8 cellular contexts compared by ENCODE assay signal in genomic region chr14:60331201-60332045, GRCh38.
DNase-seq lines count a peak whose midpoint lies in the region; TF ChIP-seq lines count a peak whose summit lies in the region.

No MANE protein-coding gene starts in this region.

- H3K79me2 ChIP-seq in GM23248 (ENCODE audit: insufficient read depth), result no peaks in the 10 kb centered on the region

- H3F3A ChIP-seq in GM23248 (ENCODE audit: insufficient read depth), result no peaks in the 10 kb centered on the region

- H4K20me1 ChIP-seq in GM23248 (ENCODE audit: insufficient read depth), result no peaks in the 10 kb centered on the region

- H3K27me3 Mint-ChIP-seq in type B pancreatic cell, result peaks cover 60% of the 10 kb centered on the region

- H3K4me3 Mint-ChIP-seq in type B pancreatic cell, result peak overlapping the region; percentile 87

- H3K4me1 ChIP-seq in GM23248 (ENCODE audit: insufficient read depth), result 0 out of 2 replicates have a peak, but pooled peaks cover 2% of the 10 kb centered on the region

- no peaks in the 10 kb centered on the region for H3K9me2 ChIP-seq in GM23248 (ENCODE audit: insufficient read depth)

- H3K9me3 Mint-ChIP-seq in type B pancreatic cell, result no peaks in the 10 kb centered on the region

- in situ Hi-C loops in G401 (cut with HindIII; ENCODE audit: low sequenced_read_pairs) (no loop called here), GM23248 (cut with MboI) (loop anchor here (25.0 kb wide), 1 partner anchor 956 kb away; the partner anchor contains the start of gene TMEM30B)

- no peak overlapping the region for H3K9ac ChIP-seq in GM23248

- TF ChIP-seq CTCF in type B pancreatic cell (conservative IDR thresholded peaks at IDR 0.05), result peak; percentile 97

- peak overlapping the region; percentile 67 for H3K27ac Mint-ChIP-seq in type B pancreatic cell

- no peaks in the 10 kb centered on the region for H3K36me3 Mint-ChIP-seq in type B pancreatic cell

- WGBS in GM23248 (ENCODE audit: low coverage in 1 of 2, low lambda C conversion rate in 2 of 2, missing lambda C conversion rate in 2 of 2), 2 experiments, result 33 to 37% methylated on average over 24 of the region's 24 CpGs

- H2AFZ ChIP-seq in GM23248, result peak overlapping the region; percentile 85

- no peak overlapping the region for H3K27ac ChIP-seq in GM23248

- H3K36me3 ChIP-seq in GM23248 (ENCODE audit: low read depth), result no peaks in the 10 kb centered on the region

- no peaks in the 10 kb centered on the region for H3K9me3 ChIP-seq in GM23248 (ENCODE audit: low read depth)

- H3K4me1 Mint-ChIP-seq in type B pancreatic cell (ENCODE audit: unreplicated experiment), result peaks cover 15% of the 10 kb centered on the region

- intact Hi-C loops in head of caudate nucleus (cut with DNase I), result no loop called here
- intact Hi-C loops in posterior cingulate gyrus (cut with DNase I), result loop anchor here (5.0 kb wide), 1 partner anchor 84 kb away; the partner anchor contains the start of gene PPM1A

- peak overlapping the region; percentile 63 for H3K4me3 ChIP-seq in GM23248

- peaks cover 25% of the 10 kb centered on the region for H3K27me3 ChIP-seq in GM23248 (replicated peaks; ENCODE audit: insufficient read depth)

- H3K4me2 ChIP-seq in GM23248 (ENCODE audit: unreplicated experiment), result peak overlapping the region; percentile 63

- DNase-seq in G401 (ENCODE audit: low spot score), result peak; percentile 20
- peak; percentile 48 for DNase-seq in GM23248
- DNase-seq in Kasumi-1 (lab: John Stamatoyannopoulos, UW), result peak; percentile 85 to 90
- DNase-seq in RPMI8226, result peak; percentile 76
- peak; percentile 69 for DNase-seq in activated gamma-delta T cell treated with anti-CD3 and anti-CD28 coated beads, Interleukin-2, amount 50 U/mL, for 16 hours (ENCODE audit: low read depth)
- DNase-seq in head of caudate nucleus, result peak; percentile 17 to 89 (median 74)
- peak in 8 of 10 donors; percentile 19 to 90 (median 65) for DNase-seq in posterior cingulate gyrus
- DNase-seq in type B pancreatic cell (ENCODE audit: extremely low spot score, unreplicated experiment), result peak; percentile 74

Comparison
In these comparisons a context has a peak if more than half of its experiments do, and no peak if none do; other contexts are left out.
1. DNase-seq: peak in every context shown above with its lines; median percentile 88 in Kasumi-1; 76 in RPMI8226; 74 in type B pancreatic cell; 74 in head of caudate nucleus; 69 in activated gamma-delta T cell treated with anti-CD3 and anti-CD28 coated beads, Interleukin-2, amount 50 U/mL, for 16 hours; 65 in posterior cingulate gyrus; 48 in GM23248; 20 in G401.